5 cellular contexts compared by ENCODE assay signal in genomic region chr17:36168836-36169235, GRCh38. TPM values are rescaled to one million over a fixed set of nuclear protein-coding genes. Genes with fewer than 3 reads are reported as not detected.
"Had no signal": no experiment of that assay in that cellular context is flagged by ENCODE, and none has a peak within 500 bp of the region (broad histone marks: within the 10 kb centered on the region; RNA-seq: fewer than 3 reads in every experiment).

No MANE protein-coding gene starts in this region.

RNA-seq across cellular contexts. Expression of gene TBC1D3B, which starts 7.6 kb away (rescaled TPM):
- total RNA-seq: ascending aorta, body of pancreas had no signal

RNA-seq across cellular contexts. Expression of gene CCL3L1, which starts 27.7 kb away (rescaled TPM):
- total RNA-seq: ascending aorta, bronchial epithelial cell, cardiac muscle cell, cardiac septum had no signal

RNA-seq across cellular contexts. Expression of gene CCL4L2, which starts 42.0 kb away (rescaled TPM):
- total RNA-seq: ascending aorta, body of pancreas, bronchial epithelial cell, cardiac muscle cell, cardiac septum had no signal
